11 cellular contexts compared by ENCODE assay signal in the genomic region with DNA sequence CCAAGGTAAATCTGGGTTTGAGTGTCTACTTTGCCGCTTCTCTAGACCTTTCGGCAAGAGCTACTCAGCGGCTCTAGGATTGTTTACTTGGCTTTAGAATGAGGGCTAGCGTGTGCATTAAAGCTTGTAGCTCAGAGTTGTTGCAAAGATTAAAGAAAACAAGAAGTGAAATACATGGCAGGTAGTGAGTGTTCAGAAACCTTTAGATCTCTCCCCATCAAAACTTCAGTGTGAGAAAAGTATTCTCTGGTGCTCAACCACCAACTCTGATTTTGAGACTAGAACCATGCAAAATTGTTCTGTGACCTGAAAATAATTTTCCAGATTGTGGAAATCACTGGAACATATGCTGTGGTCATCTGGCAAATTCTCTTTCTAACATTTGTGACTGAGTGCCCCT.
DNase-seq lines count a peak whose midpoint lies in the region; ATAC-seq and TF ChIP-seq lines count a peak whose summit lies in the region.
"Had no signal": no experiment of that assay in that cellular context is flagged by ENCODE, and none has a peak within 500 bp of the region (broad histone marks: within the 10 kb centered on the region; RNA-seq: fewer than 3 reads in every experiment).

No MANE protein-coding gene starts in this region.

- no peaks in the 10 kb centered on the region for H3K27me3 ChIP-seq in heart left ventricle
- H3K27me3 ChIP-seq: pancreas, testis had no signal

- H3K36me3 ChIP-seq in heart left ventricle: no peaks in the 10 kb centered on the region
- H3K36me3 ChIP-seq: pancreas had no signal

- H3K27ac ChIP-seq in heart left ventricle: no peak overlapping the region
- H3K27ac ChIP-seq: pancreas, testis had no signal

- intact Hi-C loops in heart left ventricle (cut with DNase I): loop anchor here in 9 of 10 donors (1.0 to 10.0 kb wide), 3 partner anchors 419 to 420 kb away; no protein-coding TSS in a partner anchor

- WGBS in heart left ventricle, 4 donors: 86 to 96% (median 95%) methylated on average over 4 of the region's 4 CpGs

- DNase-seq in germinal center (ENCODE audit: low spot score) (peak; percentile 8), heart left ventricle (no peak), DMS53 treated with DMSO at 0.1 percent for 48 hours (lab: John Stamatoyannopoulos, UW; ENCODE audit: unreplicated experiment) (no peak), HPDE6-E6E7 (ENCODE audit: extremely low spot score) (no peak), NCI-H146 (lab: John Stamatoyannopoulos, UW) (no peak)
- DNase-seq: activated T-cell treated with anti-CD3 and anti-CD28 coated beads for 4 hours had no signal

- no peaks in the 10 kb centered on the region for H3K4me1 ChIP-seq in heart left ventricle
- H3K4me1 ChIP-seq: pancreas, testis had no signal

- TF ChIP-seq CTCF in heart left ventricle (IDR thresholded peaks at IDR 0.05): no peak

- no peaks in the 10 kb centered on the region for H3K9me3 ChIP-seq in heart left ventricle
- H3K9me3 ChIP-seq: pancreas, testis had no signal

- peak; percentile 60 for ATAC-seq in GM18868 (IDR thresholded peaks at IDR 0.05; ENCODE audit: unreplicated experiment)
- ATAC-seq in GM21576 (IDR thresholded peaks at IDR 0.05; ENCODE audit: unreplicated experiment): peak; percentile 63
- peak; percentile 45 for ATAC-seq in HG03135 (IDR thresholded peaks at IDR 0.05; ENCODE audit: unreplicated experiment)
- ATAC-seq in heart left ventricle: no peak

- H3K4me3 ChIP-seq in heart left ventricle: no peak overlapping the region
- H3K4me3 ChIP-seq: pancreas, testis had no signal

- TF ChIP-seq POLR2A in heart left ventricle (IDR thresholded peaks at IDR 0.05): no peak

Comparison
In these comparisons a context has a peak if more than half of its experiments do, and no peak if none do; other contexts are left out.
1. ATAC-seq: peak in GM18868 (single experiment), GM21576 (single experiment) and HG03135 (single experiment); none in heart left ventricle (0 of 4).